ENCODE assay signal across 10 cellular contexts in the genomic region with DNA sequence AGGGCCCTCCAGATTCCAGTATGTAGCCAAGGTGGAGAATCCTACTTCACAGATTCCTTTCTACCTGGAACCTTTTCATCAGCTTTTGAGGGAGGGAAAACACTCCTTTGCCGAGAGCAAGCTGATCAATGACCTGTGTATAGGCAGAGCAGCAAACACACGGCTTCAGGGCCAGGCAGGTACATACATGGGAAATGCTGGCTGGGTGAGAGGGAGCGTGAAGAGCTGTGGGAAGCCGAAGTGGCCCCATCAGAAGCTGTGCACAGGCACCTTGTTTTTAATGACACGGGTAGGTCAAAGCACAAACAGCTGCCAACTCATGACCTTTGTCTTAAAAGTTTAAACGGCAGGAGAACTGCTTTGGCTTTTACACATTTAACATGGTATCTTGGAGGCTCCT. TPM values are rescaled to one million over a fixed set of nuclear protein-coding genes. Genes with fewer than 3 reads are reported as not detected.
A peak's percentile ranks its signal among the peaks of the same experiment; 100 is the strongest.
DNase-seq lines count a peak whose midpoint lies in the region; ATAC-seq and TF ChIP-seq lines count a peak whose summit lies in the region.
"Had no signal": no experiment of that assay in that cellular context is flagged by ENCODE, and none has a peak within 500 bp of the region (broad histone marks: within the 10 kb centered on the region; RNA-seq: fewer than 3 reads in every experiment).

No MANE protein-coding gene starts in this region.

- H3K36me3 Mint-ChIP-seq in IgD-negative memory B cell: peaks cover 30% of the 10 kb centered on the region
- peaks cover 73% of the 10 kb centered on the region for H3K36me3 Mint-ChIP-seq in activated naive CD8-positive, alpha-beta T cell treated with anti-CD3 and anti-CD28 coated beads, Interleukin-2, amount 10 ng/mL, durations not matched to agents 7 days and 5 days
- no peaks in the 10 kb centered on the region for H3K36me3 Mint-ChIP-seq in HFFc6 (ENCODE audit: low read depth)

- H3K27me3 Mint-ChIP-seq in IgD-negative memory B cell (peaks cover 2% of the 10 kb centered on the region), HFFc6 (ENCODE audit: insufficient read depth) (peaks cover 10% of the 10 kb centered on the region)
- no peaks in the 10 kb centered on the region for H3K27me3 Mint-ChIP-seq in activated naive CD8-positive, alpha-beta T cell treated with anti-CD3 and anti-CD28 coated beads, Interleukin-2, amount 10 ng/mL, durations not matched to agents 7 days and 5 days

- H3K27ac ChIP-seq in DND-41 (ENCODE audit: low read length) (peak overlapping the region; percentile 99), skeletal muscle tissue (ENCODE audit: low read depth, low read length) (no peak overlapping the region), osteoblast (ENCODE audit: low read depth, low read length) (no peak overlapping the region)

- H3K79me2 ChIP-seq in DND-41 (ENCODE audit: insufficient read depth, low read length): peaks cover 79% of the 10 kb centered on the region
- no peaks in the 10 kb centered on the region for H3K79me2 ChIP-seq in osteoblast (ENCODE audit: insufficient read depth, low read length)

- H3K27ac Mint-ChIP-seq in IgD-negative memory B cell (peak overlapping the region; percentile 96 to 99 (median 98)), HFFc6 (no peak overlapping the region)
- H3K27ac Mint-ChIP-seq in activated naive CD8-positive, alpha-beta T cell treated with anti-CD3 and anti-CD28 coated beads, Interleukin-2, amount 10 ng/mL, durations not matched to agents 7 days and 5 days: peak overlapping the region; percentile 98
- H3K27ac Mint-ChIP-seq: nephron had no signal

- H2AFZ ChIP-seq in DND-41 (ENCODE audit: low read depth, low read length) (no peak overlapping the region), osteoblast (ENCODE audit: low read length) (no peak overlapping the region)

- H3K9ac ChIP-seq in DND-41 (ENCODE audit: low read depth, low read length): peak overlapping the region; percentile 78
- no peak overlapping the region for H3K9ac ChIP-seq in skeletal muscle tissue (ENCODE audit: low read depth in 1 of 3, low read length in 3 of 3)

- H3K4me3 ChIP-seq in DND-41 (ENCODE audit: low read depth in 1 of 2, low read length in 2 of 2) (peak overlapping the region in 1 of 2 experiments; percentile 67; a peak in 2 of 4 replicates), skeletal muscle tissue (ENCODE audit: low read length in 3 of 3) (peak overlapping the region in 2 of 3 donors; percentile 27 to 33), osteoblast (ENCODE audit: insufficient read depth, low read length) (no peak overlapping the region)

- H3K4me2 ChIP-seq in DND-41 (ENCODE audit: insufficient read depth, low read length): peak overlapping the region; percentile 76
- no peak overlapping the region for H3K4me2 ChIP-seq in osteoblast (ENCODE audit: insufficient read depth, low read length)

- H3K4me1 Mint-ChIP-seq in IgD-negative memory B cell: peaks cover 38 to 63% (median 48%) of the 10 kb centered on the region in 3 donors
- H3K4me1 Mint-ChIP-seq in activated naive CD8-positive, alpha-beta T cell treated with anti-CD3 and anti-CD28 coated beads, Interleukin-2, amount 10 ng/mL, durations not matched to agents 7 days and 5 days: peaks cover 54% of the 10 kb centered on the region
- peaks cover 17% of the 10 kb centered on the region for H3K4me1 Mint-ChIP-seq in HFFc6 (ENCODE audit: low read depth)

- H3K27me3 ChIP-seq in DND-41 (ENCODE audit: insufficient read depth, low read length, poor library complexity): no peaks in the 10 kb centered on the region
- H3K27me3 ChIP-seq in skeletal muscle tissue (ENCODE audit: control insufficient read depth in 3 of 3, insufficient read depth in 3 of 3, low read length in 3 of 3): peaks cover 0 to 7% (median 4%) of the 10 kb centered on the region in 3 donors
- no peaks in the 10 kb centered on the region for H3K27me3 ChIP-seq in osteoblast (ENCODE audit: insufficient read depth, low read length)

- H3K4me1 ChIP-seq in DND-41 (ENCODE audit: insufficient read depth, low read length) (peaks cover 99% of the 10 kb centered on the region), skeletal muscle tissue (ENCODE audit: control insufficient read depth in 3 of 3, insufficient read depth in 3 of 3, low read length in 3 of 3) (peaks cover 18 to 33% (median 30%) of the 10 kb centered on the region in 3 donors), osteoblast (ENCODE audit: insufficient read depth, low read length) (peaks cover 5% of the 10 kb centered on the region)

- no peak for DNase-seq in DND-41
- DNase-seq in activated naive CD8-positive, alpha-beta T cell treated with anti-CD3 and anti-CD28 coated beads, Interleukin-2, amount 10 ng/mL, durations not matched to agents 7 days and 5 days: no peak
- no peak for DNase-seq in HFFc6
- DNase-seq in osteoblast (ENCODE audit: insufficient read length, low spot score, missing footprints): no peak
- DNase-seq: NCI-H226 had no signal

- H3K9me3 ChIP-seq in DND-41 (ENCODE audit: insufficient read depth, low read length, severe bottlenecking) (no peaks in the 10 kb centered on the region), skeletal muscle tissue (ENCODE audit: control insufficient read depth in 3 of 3, low read length in 3 of 3) (no peaks in the 10 kb centered on the region), osteoblast (ENCODE audit: low read depth, low read length) (no peaks in the 10 kb centered on the region)

- TF ChIP-seq CTCF in DND-41 (IDR thresholded peaks at IDR 0.05; ENCODE audit: borderline replicate concordance, extremely low read depth, low read length, poor library complexity, severe bottlenecking) (no peak), HFFc6 (IDR thresholded peaks at IDR 0.05) (no peak), osteoblast (IDR thresholded peaks at IDR 0.05; ENCODE audit: extremely low read depth, low read depth, low read length) (no peak)

- H3K36me3 ChIP-seq in DND-41 (ENCODE audit: insufficient read depth, low read length) (peaks cover 44% of the 10 kb centered on the region), skeletal muscle tissue (ENCODE audit: control insufficient read depth in 3 of 3, insufficient read depth in 3 of 3, low read length in 3 of 3) (peaks cover 0 to 16% (median 2%) of the 10 kb centered on the region in 3 donors), osteoblast (ENCODE audit: insufficient read depth, low read length) (no peaks in the 10 kb centered on the region)

- peaks cover 2% of the 10 kb centered on the region; the same call in 1 of the 2 replicates for H4K20me1 ChIP-seq in DND-41 (ENCODE audit: insufficient read depth, low read length)
- no peaks in the 10 kb centered on the region for H4K20me1 ChIP-seq in osteoblast (ENCODE audit: insufficient read depth, low read length)

- ATAC-seq in DND-41 (ENCODE audit: insufficient read depth, low read depth): no peak
- ATAC-seq in activated naive CD8-positive, alpha-beta T cell treated with anti-CD3 and anti-CD28 coated beads, Interleukin-2, amount 10 ng/mL, durations not matched to agents 7 days and 5 days (ENCODE audit: low read depth): no peak
- ATAC-seq in HG02759 (IDR thresholded peaks at IDR 0.05; ENCODE audit: unreplicated experiment): no peak
- no peak for ATAC-seq in GM21619 (IDR thresholded peaks at IDR 0.05; ENCODE audit: unreplicated experiment)

- H3K9me3 Mint-ChIP-seq in IgD-negative memory B cell (no peaks in the 10 kb centered on the region), HFFc6 (no peaks in the 10 kb centered on the region)
- no peaks in the 10 kb centered on the region for H3K9me3 Mint-ChIP-seq in activated naive CD8-positive, alpha-beta T cell treated with anti-CD3 and anti-CD28 coated beads, Interleukin-2, amount 10 ng/mL, durations not matched to agents 7 days and 5 days
- H3K9me3 Mint-ChIP-seq: nephron had no signal

- peak overlapping the region; percentile 96 to 100 (median 100) for H3K4me3 Mint-ChIP-seq in IgD-negative memory B cell
- peak overlapping the region; percentile 100 for H3K4me3 Mint-ChIP-seq in activated naive CD8-positive, alpha-beta T cell treated with anti-CD3 and anti-CD28 coated beads, Interleukin-2, amount 10 ng/mL, durations not matched to agents 7 days and 5 days
- H3K4me3 Mint-ChIP-seq in HFFc6: no peak overlapping the region
- H3K4me3 Mint-ChIP-seq: nephron had no signal

- POLR2A ChIA-PET in activated naive CD8-positive, alpha-beta T cell treated with anti-CD3 and anti-CD28 coated beads, Interleukin-2, amount 10 ng/mL, durations not matched to agents 7 days and 5 days (lab: Charles Lee): interaction anchor here (1.0 to 8.3 kb wide), 6 partner anchors 11 to 299 kb away, joined by 3 to 57 read pairs (median 14); a partner anchor contains a TSS

RNA-seq across cellular contexts. Expression of a gene that starts 25.3 kb away (rescaled TPM):
- polyA plus RNA-seq in IgD-negative memory B cell: 8.4 TPM
- 1 to 10 TPM; 5.4 to 7.2 TPM for total RNA-seq in activated naive CD8-positive, alpha-beta T cell treated with anti-CD3 and anti-CD28 coated beads, Interleukin-2, amount 10 ng/mL, durations not matched to agents 7 days and 5 days
- 2.1 TPM for total RNA-seq in skeletal muscle tissue
- 1 to 10 TPM; 2.7 to 4.0 (median 3.6) TPM for total RNA-seq in HFFc6 (2021; fragmentation: NEBNext Ultra II Directional; extraction: Animal tissue kit (Norgen Biotek cat#: 25700))
- total RNA-seq in osteoblast: 5.9 and 6.5 TPM in 2 replicates
